Comparison of ENCODE assay signal across 1 cellular context in the genomic region with DNA sequence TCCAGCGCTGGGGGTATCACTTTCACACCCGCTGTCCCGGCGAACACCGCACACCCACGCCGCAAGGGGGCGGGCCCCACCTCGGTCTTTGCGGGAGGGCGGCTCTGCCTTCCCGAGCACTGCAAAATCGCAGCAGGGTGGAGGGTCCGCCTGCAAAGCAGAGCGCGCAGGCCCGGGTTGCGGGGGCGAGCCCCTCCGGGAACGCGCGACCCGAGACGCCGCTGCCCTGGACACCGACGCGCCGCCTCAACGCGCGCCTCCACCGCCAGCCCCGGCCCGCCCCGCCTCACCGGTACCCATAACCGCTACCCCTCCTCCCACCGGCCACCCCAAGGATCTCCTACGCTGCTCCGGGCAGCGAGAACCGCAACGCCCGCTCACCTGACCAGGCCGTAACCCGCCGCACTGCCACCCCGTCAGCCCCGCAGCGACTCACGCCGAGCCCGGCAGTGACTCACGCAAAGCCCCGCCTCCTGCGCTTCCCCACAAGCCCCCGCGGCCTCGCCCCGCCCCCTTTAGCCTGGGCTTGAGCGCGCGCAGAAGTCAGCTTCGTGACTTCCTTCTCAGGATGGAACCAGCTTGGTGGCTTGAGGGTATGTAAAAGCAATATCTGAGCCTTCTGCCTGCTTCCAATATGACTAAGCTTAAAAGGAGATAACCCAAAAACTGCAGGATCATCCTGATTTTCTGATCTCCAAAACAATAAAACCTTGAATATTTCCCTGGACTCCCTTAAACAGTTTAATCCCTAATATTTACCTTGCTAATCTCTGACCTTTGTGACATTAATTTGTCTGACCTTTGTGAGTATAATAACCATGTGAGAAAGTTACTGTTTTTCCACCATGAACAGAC.
TF ChIP-seq lines count a peak whose summit lies in the region.

A gene with protein sequence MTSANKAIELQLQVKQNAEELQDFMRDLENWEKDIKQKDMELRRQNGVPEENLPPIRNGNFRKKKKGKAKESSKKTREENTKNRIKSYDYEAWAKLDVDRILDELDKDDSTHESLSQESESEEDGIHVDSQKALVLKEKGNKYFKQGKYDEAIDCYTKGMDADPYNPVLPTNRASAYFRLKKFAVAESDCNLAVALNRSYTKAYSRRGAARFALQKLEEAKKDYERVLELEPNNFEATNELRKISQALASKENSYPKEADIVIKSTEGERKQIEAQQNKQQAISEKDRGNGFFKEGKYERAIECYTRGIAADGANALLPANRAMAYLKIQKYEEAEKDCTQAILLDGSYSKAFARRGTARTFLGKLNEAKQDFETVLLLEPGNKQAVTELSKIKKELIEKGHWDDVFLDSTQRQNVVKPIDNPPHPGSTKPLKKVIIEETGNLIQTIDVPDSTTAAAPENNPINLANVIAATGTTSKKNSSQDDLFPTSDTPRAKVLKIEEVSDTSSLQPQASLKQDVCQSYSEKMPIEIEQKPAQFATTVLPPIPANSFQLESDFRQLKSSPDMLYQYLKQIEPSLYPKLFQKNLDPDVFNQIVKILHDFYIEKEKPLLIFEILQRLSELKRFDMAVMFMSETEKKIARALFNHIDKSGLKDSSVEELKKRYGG (minus strand): TSS at position 460 of the 855 bp plus-strand sequence. CDS start 3,190 bp downstream, outside the sequence.

TF ChIP-seq in WTC11, 78 proteins besides CTCF, POLR2A, EP300 and RAD21 (continued from another document and continues in another):
- TF ChIP-seq, protein P1, sequence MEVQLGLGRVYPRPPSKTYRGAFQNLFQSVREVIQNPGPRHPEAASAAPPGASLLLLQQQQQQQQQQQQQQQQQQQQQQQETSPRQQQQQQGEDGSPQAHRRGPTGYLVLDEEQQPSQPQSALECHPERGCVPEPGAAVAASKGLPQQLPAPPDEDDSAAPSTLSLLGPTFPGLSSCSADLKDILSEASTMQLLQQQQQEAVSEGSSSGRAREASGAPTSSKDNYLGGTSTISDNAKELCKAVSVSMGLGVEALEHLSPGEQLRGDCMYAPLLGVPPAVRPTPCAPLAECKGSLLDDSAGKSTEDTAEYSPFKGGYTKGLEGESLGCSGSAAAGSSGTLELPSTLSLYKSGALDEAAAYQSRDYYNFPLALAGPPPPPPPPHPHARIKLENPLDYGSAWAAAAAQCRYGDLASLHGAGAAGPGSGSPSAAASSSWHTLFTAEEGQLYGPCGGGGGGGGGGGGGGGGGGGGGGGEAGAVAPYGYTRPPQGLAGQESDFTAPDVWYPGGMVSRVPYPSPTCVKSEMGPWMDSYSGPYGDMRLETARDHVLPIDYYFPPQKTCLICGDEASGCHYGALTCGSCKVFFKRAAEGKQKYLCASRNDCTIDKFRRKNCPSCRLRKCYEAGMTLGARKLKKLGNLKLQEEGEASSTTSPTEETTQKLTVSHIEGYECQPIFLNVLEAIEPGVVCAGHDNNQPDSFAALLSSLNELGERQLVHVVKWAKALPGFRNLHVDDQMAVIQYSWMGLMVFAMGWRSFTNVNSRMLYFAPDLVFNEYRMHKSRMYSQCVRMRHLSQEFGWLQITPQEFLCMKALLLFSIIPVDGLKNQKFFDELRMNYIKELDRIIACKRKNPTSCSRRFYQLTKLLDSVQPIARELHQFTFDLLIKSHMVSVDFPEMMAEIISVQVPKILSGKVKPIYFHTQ (CRISPR knock-in tag; IDR thresholded peaks at IDR 0.05), result no peak
- TF ChIP-seq OVOL2 (CRISPR knock-in tag; IDR thresholded peaks at IDR 0.05; ENCODE audit: borderline replicate concordance) (no peak), ELF4 (CRISPR knock-in tag; IDR thresholded peaks at IDR 0.05; ENCODE audit: low read depth) (no peak), KAT7 (CRISPR knock-in tag; IDR thresholded peaks at IDR 0.05; ENCODE audit: borderline replicate concordance) (peak; percentile 59; the same call in 1 of the 2 replicates), JUN (CRISPR knock-in tag; IDR thresholded peaks at IDR 0.05) (no peak), TP53 (CRISPR knock-in tag; IDR thresholded peaks at IDR 0.05) (no peak), RELA (CRISPR knock-in tag; IDR thresholded peaks at IDR 0.05; ENCODE audit: borderline replicate concordance) (no peak; the same call in 1 of the 2 replicates), TCF7 (CRISPR knock-in tag; IDR thresholded peaks at IDR 0.05; ENCODE audit: low read depth) (no peak), ZNF219 (CRISPR knock-in tag; IDR thresholded peaks at IDR 0.05; ENCODE audit: borderline replicate concordance) (no peak), ZNF416 (CRISPR knock-in tag; IDR thresholded peaks at IDR 0.05) (no peak), ZBTB21 (CRISPR knock-in tag; IDR thresholded peaks at IDR 0.05; ENCODE audit: borderline replicate concordance) (no peak), CBFB (CRISPR knock-in tag; IDR thresholded peaks at IDR 0.05; ENCODE audit: low read depth) (no peak), SOX15 (CRISPR knock-in tag; IDR thresholded peaks at IDR 0.05) (no peak), ZNF232 (CRISPR knock-in tag; IDR thresholded peaks at IDR 0.05) (no peak), ZNF121 (CRISPR knock-in tag; IDR thresholded peaks at IDR 0.05) (peak; percentile 54; the same call in 1 of the 2 replicates), GTF2I (CRISPR knock-in tag; conservative IDR thresholded peaks at IDR 0.05) (no peak), TEAD1 (CRISPR knock-in tag; IDR thresholded peaks at IDR 0.05) (0 out of 2 replicates have a peak, but pooled peaks have one; percentile 21), NFE2L1 (CRISPR knock-in tag; IDR thresholded peaks at IDR 0.05) (no peak), SMAD4 (CRISPR knock-in tag; IDR thresholded peaks at IDR 0.05) (no peak), CREB1 (CRISPR knock-in tag; IDR thresholded peaks at IDR 0.05) (no peak), FOXP1 (CRISPR knock-in tag; IDR thresholded peaks at IDR 0.05; ENCODE audit: borderline replicate concordance) (no peak), EMX1 (CRISPR knock-in tag; IDR thresholded peaks at IDR 0.05) (no peak), NR3C1 (CRISPR knock-in tag; conservative IDR thresholded peaks at IDR 0.05; ENCODE audit: low read depth) (no peak), ZNF396 (CRISPR knock-in tag; IDR thresholded peaks at IDR 0.05; ENCODE audit: borderline replicate concordance) (no peak), ZNF423 (CRISPR knock-in tag; IDR thresholded peaks at IDR 0.05) (no peak)
- TF ChIP-seq, protein P2, sequence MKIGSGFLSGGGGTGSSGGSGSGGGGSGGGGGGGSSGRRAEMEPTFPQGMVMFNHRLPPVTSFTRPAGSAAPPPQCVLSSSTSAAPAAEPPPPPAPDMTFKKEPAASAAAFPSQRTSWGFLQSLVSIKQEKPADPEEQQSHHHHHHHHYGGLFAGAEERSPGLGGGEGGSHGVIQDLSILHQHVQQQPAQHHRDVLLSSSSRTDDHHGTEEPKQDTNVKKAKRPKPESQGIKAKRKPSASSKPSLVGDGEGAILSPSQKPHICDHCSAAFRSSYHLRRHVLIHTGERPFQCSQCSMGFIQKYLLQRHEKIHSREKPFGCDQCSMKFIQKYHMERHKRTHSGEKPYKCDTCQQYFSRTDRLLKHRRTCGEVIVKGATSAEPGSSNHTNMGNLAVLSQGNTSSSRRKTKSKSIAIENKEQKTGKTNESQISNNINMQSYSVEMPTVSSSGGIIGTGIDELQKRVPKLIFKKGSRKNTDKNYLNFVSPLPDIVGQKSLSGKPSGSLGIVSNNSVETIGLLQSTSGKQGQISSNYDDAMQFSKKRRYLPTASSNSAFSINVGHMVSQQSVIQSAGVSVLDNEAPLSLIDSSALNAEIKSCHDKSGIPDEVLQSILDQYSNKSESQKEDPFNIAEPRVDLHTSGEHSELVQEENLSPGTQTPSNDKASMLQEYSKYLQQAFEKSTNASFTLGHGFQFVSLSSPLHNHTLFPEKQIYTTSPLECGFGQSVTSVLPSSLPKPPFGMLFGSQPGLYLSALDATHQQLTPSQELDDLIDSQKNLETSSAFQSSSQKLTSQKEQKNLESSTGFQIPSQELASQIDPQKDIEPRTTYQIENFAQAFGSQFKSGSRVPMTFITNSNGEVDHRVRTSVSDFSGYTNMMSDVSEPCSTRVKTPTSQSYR (CRISPR knock-in tag; IDR thresholded peaks at IDR 0.05), result no peak
- TF ChIP-seq, protein P3, sequence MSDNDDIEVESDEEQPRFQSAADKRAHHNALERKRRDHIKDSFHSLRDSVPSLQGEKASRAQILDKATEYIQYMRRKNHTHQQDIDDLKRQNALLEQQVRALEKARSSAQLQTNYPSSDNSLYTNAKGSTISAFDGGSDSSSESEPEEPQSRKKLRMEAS (CRISPR knock-in tag; IDR thresholded peaks at IDR 0.05), result no peak
- TF ChIP-seq, protein P4, sequence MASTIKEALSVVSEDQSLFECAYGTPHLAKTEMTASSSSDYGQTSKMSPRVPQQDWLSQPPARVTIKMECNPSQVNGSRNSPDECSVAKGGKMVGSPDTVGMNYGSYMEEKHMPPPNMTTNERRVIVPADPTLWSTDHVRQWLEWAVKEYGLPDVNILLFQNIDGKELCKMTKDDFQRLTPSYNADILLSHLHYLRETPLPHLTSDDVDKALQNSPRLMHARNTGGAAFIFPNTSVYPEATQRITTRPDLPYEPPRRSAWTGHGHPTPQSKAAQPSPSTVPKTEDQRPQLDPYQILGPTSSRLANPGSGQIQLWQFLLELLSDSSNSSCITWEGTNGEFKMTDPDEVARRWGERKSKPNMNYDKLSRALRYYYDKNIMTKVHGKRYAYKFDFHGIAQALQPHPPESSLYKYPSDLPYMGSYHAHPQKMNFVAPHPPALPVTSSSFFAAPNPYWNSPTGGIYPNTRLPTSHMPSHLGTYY (CRISPR knock-in tag; IDR thresholded peaks at IDR 0.05), result no peak
- TF ChIP-seq, protein P5, sequence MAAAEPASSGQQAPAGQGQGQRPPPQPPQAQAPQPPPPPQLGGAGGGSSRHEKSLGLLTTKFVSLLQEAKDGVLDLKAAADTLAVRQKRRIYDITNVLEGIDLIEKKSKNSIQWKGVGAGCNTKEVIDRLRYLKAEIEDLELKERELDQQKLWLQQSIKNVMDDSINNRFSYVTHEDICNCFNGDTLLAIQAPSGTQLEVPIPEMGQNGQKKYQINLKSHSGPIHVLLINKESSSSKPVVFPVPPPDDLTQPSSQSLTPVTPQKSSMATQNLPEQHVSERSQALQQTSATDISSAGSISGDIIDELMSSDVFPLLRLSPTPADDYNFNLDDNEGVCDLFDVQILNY (CRISPR knock-in tag; IDR thresholded peaks at IDR 0.05), result no peak
- TF ChIP-seq, protein P6, sequence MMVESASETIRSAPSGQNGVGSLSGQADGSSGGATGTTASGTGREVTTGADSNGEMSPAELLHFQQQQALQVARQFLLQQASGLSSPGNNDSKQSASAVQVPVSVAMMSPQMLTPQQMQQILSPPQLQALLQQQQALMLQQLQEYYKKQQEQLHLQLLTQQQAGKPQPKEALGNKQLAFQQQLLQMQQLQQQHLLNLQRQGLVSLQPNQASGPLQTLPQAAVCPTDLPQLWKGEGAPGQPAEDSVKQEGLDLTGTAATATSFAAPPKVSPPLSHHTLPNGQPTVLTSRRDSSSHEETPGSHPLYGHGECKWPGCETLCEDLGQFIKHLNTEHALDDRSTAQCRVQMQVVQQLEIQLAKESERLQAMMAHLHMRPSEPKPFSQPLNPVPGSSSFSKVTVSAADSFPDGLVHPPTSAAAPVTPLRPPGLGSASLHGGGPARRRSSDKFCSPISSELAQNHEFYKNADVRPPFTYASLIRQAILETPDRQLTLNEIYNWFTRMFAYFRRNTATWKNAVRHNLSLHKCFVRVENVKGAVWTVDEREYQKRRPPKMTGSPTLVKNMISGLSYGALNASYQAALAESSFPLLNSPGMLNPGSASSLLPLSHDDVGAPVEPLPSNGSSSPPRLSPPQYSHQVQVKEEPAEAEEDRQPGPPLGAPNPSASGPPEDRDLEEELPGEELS (CRISPR knock-in tag; IDR thresholded peaks at IDR 0.05), result peak; percentile 48; the same call in 1 of the 2 replicates
- TF ChIP-seq, protein P7, sequence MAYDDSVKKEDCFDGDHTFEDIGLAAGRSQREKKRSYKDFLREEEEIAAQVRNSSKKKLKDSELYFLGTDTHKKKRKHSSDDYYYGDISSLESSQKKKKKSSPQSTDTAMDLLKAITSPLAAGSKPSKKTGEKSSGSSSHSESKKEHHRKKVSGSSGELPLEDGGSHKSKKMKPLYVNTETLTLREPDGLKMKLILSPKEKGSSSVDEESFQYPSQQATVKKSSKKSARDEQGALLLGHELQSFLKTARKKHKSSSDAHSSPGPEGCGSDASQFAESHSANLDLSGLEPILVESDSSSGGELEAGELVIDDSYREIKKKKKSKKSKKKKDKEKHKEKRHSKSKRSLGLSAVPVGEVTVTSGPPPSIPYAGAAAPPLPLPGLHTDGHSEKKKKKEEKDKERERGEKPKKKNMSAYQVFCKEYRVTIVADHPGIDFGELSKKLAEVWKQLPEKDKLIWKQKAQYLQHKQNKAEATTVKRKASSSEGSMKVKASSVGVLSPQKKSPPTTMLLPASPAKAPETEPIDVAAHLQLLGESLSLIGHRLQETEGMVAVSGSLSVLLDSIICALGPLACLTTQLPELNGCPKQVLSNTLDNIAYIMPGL (CRISPR knock-in tag; IDR thresholded peaks at IDR 0.05), result peak; percentile 89; the same call in 1 of the 2 replicates
- TF ChIP-seq, protein P8, sequence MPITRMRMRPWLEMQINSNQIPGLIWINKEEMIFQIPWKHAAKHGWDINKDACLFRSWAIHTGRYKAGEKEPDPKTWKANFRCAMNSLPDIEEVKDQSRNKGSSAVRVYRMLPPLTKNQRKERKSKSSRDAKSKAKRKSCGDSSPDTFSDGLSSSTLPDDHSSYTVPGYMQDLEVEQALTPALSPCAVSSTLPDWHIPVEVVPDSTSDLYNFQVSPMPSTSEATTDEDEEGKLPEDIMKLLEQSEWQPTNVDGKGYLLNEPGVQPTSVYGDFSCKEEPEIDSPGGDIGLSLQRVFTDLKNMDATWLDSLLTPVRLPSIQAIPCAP (CRISPR knock-in tag; IDR thresholded peaks at IDR 0.05), result no peak
- TF ChIP-seq, protein P9, sequence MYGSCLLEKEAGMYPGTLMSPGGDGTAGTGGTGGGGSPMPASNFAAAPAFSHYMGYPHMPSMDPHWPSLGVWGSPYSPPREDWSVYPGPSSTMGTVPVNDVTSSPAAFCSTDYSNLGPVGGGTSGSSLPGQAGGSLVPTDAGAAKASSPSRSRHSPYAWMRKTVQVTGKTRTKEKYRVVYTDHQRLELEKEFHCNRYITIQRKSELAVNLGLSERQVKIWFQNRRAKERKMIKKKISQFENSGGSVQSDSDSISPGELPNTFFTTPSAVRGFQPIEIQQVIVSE (CRISPR knock-in tag; IDR thresholded peaks at IDR 0.05; ENCODE audit: borderline replicate concordance), result no peak
- TF ChIP-seq, protein P10, sequence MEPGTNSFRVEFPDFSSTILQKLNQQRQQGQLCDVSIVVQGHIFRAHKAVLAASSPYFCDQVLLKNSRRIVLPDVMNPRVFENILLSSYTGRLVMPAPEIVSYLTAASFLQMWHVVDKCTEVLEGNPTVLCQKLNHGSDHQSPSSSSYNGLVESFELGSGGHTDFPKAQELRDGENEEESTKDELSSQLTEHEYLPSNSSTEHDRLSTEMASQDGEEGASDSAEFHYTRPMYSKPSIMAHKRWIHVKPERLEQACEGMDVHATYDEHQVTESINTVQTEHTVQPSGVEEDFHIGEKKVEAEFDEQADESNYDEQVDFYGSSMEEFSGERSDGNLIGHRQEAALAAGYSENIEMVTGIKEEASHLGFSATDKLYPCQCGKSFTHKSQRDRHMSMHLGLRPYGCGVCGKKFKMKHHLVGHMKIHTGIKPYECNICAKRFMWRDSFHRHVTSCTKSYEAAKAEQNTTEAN (CRISPR knock-in tag; IDR thresholded peaks at IDR 0.05), result no peak
- TF ChIP-seq, protein P11, sequence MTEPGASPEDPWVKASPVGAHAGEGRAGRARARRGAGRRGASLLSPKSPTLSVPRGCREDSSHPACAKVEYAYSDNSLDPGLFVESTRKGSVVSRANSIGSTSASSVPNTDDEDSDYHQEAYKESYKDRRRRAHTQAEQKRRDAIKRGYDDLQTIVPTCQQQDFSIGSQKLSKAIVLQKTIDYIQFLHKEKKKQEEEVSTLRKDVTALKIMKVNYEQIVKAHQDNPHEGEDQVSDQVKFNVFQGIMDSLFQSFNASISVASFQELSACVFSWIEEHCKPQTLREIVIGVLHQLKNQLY (CRISPR knock-in tag; IDR thresholded peaks at IDR 0.05), result no peak
- TF ChIP-seq, protein P12, sequence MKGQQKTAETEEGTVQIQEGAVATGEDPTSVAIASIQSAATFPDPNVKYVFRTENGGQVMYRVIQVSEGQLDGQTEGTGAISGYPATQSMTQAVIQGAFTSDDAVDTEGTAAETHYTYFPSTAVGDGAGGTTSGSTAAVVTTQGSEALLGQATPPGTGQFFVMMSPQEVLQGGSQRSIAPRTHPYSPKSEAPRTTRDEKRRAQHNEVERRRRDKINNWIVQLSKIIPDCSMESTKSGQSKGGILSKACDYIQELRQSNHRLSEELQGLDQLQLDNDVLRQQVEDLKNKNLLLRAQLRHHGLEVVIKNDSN (CRISPR knock-in tag; IDR thresholded peaks at IDR 0.05), result peak; percentile 58; the same call in 1 of the 2 replicates
